ENCODE assay signal across 30 cellular contexts in the genomic region with DNA sequence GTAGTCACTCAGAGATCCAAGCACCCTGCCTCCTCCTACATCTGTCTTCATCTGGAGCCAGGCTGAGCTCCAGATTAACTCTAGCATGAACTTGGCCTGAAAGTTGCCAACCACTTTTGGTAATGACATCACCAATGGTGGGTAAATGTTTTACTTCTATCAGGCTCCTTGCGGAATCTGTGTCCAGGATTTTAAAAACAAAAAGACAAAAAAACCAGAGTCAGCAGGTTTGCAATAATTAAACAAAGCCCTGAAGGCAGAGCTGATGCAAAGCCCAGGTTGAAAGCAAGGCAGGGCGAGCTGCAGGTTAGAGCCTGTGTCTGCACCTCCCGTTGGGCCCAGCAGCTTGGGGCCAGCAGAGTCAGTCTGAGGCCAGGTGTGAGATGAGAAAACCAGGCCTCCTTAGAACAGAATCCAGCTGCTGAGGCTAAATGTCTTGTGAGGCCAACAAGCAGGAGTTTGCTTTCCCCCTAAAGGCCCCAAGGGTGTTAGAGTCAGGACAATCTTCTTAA. TPM values are rescaled to one million over a fixed set of nuclear protein-coding genes. Genes with fewer than 3 reads are reported as not detected.
"Had no signal": no experiment of that assay in that cellular context is flagged by ENCODE, and none has a peak within 500 bp of the region (broad histone marks: within the 10 kb centered on the region; RNA-seq: fewer than 3 reads in every experiment).

No MANE protein-coding gene starts in this region.

- H3K9ac ChIP-seq: neural progenitor cell had no signal

- H3K36me3 ChIP-seq: brain microvascular endothelial cell, left lung, lower lobe of right lung, neural progenitor cell, transverse colon had no signal

- DNase-seq: activated B cell treated with CpG ODN at 0.5 μM for 24 hours; activated CD8-positive, alpha-beta memory T cell treated with anti-CD3 and anti-CD28 coated beads for 24 hours; activated effector memory CD4-positive, alpha-beta T cell treated with anti-CD3 and anti-CD28 coated beads, Interleukin-2, amount 50 U/mL, for 16 hours; activated naive CD4-positive, alpha-beta T cell treated with anti-CD3 and anti-CD28 coated beads, Interleukin-2, amount 10 ng/mL, durations not matched to agents 7 days and 5 days; activated naive CD8-positive, alpha-beta T cell treated with anti-CD3 and anti-CD28 coated beads, Interleukin-2, amount 10 ng/mL, durations not matched to agents 7 days and 5 days; amniotic stem cell; brain microvascular endothelial cell; caudate nucleus; cortex of kidney; foreskin fibroblast; head of caudate nucleus; hypothalamus; immature natural killer cell; kidney glomerular epithelial cell; left lung; lower lobe of right lung; mesenchymal stem cell; natural killer cell; occipital lobe; right cardiac atrium; stimulated activated CD4-positive, alpha-beta T cell treated with anti-CD3 and anti-CD28 coated beads, Interleukin-2, amount 100 ng/mL, for 48 hours; stimulated activated naive CD8-positive, alpha-beta T cell treated with anti-CD3 and anti-CD28 coated beads, Interleukin-15, Interleukin-2, amounts not matched to agents 100 U/mL and 50 U/mL, for 24 hours; T-helper 1 cell; testis; transverse colon had no signal

- H3K4me3 ChIP-seq: left lung, lower lobe of right lung, neural progenitor cell, testis, transverse colon had no signal

- H3K4me1 ChIP-seq: left lung, lower lobe of right lung, testis, transverse colon had no signal

- H2AFZ ChIP-seq: neural progenitor cell had no signal

- FAIRE-seq: astrocyte had no signal

- H3K9me3 ChIP-seq: left lung, lower lobe of right lung, testis, transverse colon had no signal

- H3K4me2 ChIP-seq: neural progenitor cell had no signal

- H3K27ac ChIP-seq: brain microvascular endothelial cell, epithelial cell of prostate, left lung, lower lobe of right lung, neural progenitor cell, testis, transverse colon had no signal

- ATAC-seq: left lung; lower lobe of right lung; natural killer cell; right cardiac atrium; stimulated activated naive CD8-positive, alpha-beta T cell treated with anti-CD3 and anti-CD28 coated beads, Interleukin-15, Interleukin-2, amounts not matched to agents 100 U/mL and 50 U/mL, for 24 hours had no signal

- H3K27me3 ChIP-seq: brain microvascular endothelial cell, left lung, neural progenitor cell, testis, transverse colon had no signal

RNA-seq across cellular contexts. Expression of gene ALK, which starts 29.1 kb away (rescaled TPM):
- total RNA-seq: activated B cell treated with CpG ODN at 0.5 μM for 24 hours; activated naive CD8-positive, alpha-beta T cell treated with anti-CD3 and anti-CD28 coated beads, Interleukin-2, amount 10 ng/mL, durations not matched to agents 7 days and 5 days; mononuclear cell; natural killer cell; pulmonary artery endothelial cell had no signal
- polyA plus RNA-seq: immature natural killer cell had no signal
